In genomic region chr16:85491798-85492616, GRCh38 we compare ENCODE assay signal across 9 cellular contexts.
DNase-seq lines count a peak whose midpoint lies in the region; ATAC-seq, FAIRE-seq and TF ChIP-seq lines count a peak whose summit lies in the region.
"Had no signal": no experiment of that assay in that cellular context is flagged by ENCODE, and none has a peak within 500 bp of the region (broad histone marks: within the 10 kb centered on the region; RNA-seq: fewer than 3 reads in every experiment).

No MANE protein-coding gene starts in this region.

- H3K9ac ChIP-seq in H9 (ENCODE audit: extremely low read depth, insufficient read length, low read length) (no peak overlapping the region), GM12878 (ENCODE audit: control insufficient read depth, insufficient read depth, low read length) (no peak overlapping the region)

- no peaks in the 10 kb centered on the region for H3K9me3 Mint-ChIP-seq in H9
- no peaks in the 10 kb centered on the region for H3K9me3 Mint-ChIP-seq in natural killer cell treated with Interleukin-12 subunit alpha and Interleukin-12 subunit beta and Interleukin-15 and Interleukin-18, amount 100 ng/mL, for 72 hours

- TF ChIP-seq POLR2A in GM12878 (IDR thresholded peaks at IDR 0.05; ENCODE audit: low read depth, low read length), result no peak

- H3K36me3 ChIP-seq in GM12878 (ENCODE audit: control insufficient read depth in 2 of 2, insufficient read depth in 2 of 2, low read length in 1 of 2) (no peaks in the 10 kb centered on the region), BE2C (no peaks in the 10 kb centered on the region)
- H3K36me3 ChIP-seq: SJSA1 had no signal

- H2AFZ ChIP-seq in H9 (ENCODE audit: low read length), result no peak overlapping the region
- H2AFZ ChIP-seq in GM12878 (ENCODE audit: control insufficient read depth, low read depth, low read length), result no peak overlapping the region

- H3K79me1 ChIP-seq in H9 (ENCODE audit: insufficient read depth, low read depth, low read length, poor library complexity, severe bottlenecking), result no peaks in the 10 kb centered on the region

- H2BK120ac ChIP-seq in H9 (ENCODE audit: low read depth, low read length, poor library complexity, severe bottlenecking), result no peak overlapping the region

- no peak overlapping the region for H3K23ac ChIP-seq in H9 (ENCODE audit: insufficient read length, low read depth, low read length)

- H3K18ac ChIP-seq in H9 (ENCODE audit: insufficient read length, low read depth, low read length), result peak overlapping the region; percentile 2

- in situ Hi-C loops in GM12878 (cut with MboI), result loop anchor here (5.0 kb wide), 1 partner anchor 115 kb away; no protein-coding TSS in a partner anchor

- H3K79me2 ChIP-seq in H9 (ENCODE audit: insufficient read depth, low read length), result no peaks in the 10 kb centered on the region
- no peaks in the 10 kb centered on the region for H3K79me2 ChIP-seq in GM12878 (ENCODE audit: control insufficient read depth, insufficient read depth, low read length)

- no peak overlapping the region for H2BK5ac ChIP-seq in H9 (ENCODE audit: insufficient read length, low read length)

- no peak for DNase-seq in H9
- no peak for DNase-seq in GM12878 (ENCODE audit: low read depth, low spot score)
- peak; percentile 59 for DNase-seq in iPS-NIHi11 (ENCODE audit: low spot score)
- DNase-seq in stimulated activated CD8-positive, alpha-beta memory T cell treated with anti-CD3 and anti-CD28 coated beads, Interleukin-4, amount 100 ng/mL, for 24 hours (ENCODE audit: low read depth), result peak; percentile 8
- DNase-seq in NCI-H2227 (lab: John Stamatoyannopoulos, UW; ENCODE audit: unreplicated experiment), result no peak
- DNase-seq in stimulated activated CD4-positive, alpha-beta T cell treated with anti-CD3 and anti-CD28 coated beads, Interleukin-4, amount 100 ng/mL, for 24 hours, result no peak
- no peak for DNase-seq in BE2C
- DNase-seq in natural killer cell treated with Interleukin-12 subunit alpha and Interleukin-12 subunit beta and Interleukin-15 and Interleukin-18, amount 100 ng/mL, for 72 hours (ENCODE audit: low spot score), result no peak

- POLR2A ChIA-PET in GM12878 (lab: Charles Lee), result no interaction called here

- no peaks in the 10 kb centered on the region for H3K9me3 ChIP-seq in H9 (ENCODE audit: control insufficient read depth, low read depth, low read length)
- no peaks in the 10 kb centered on the region for H3K9me3 ChIP-seq in GM12878 (replicated peaks; ENCODE audit: control insufficient read depth, insufficient read depth, low read length)
- H3K9me3 ChIP-seq in BE2C, result no peaks in the 10 kb centered on the region
- H3K9me3 ChIP-seq: SJSA1 had no signal

- no peak for TF ChIP-seq CTCF in H9 (conservative IDR thresholded peaks at IDR 0.05)
- no peak for TF ChIP-seq CTCF in GM12878 (IDR thresholded peaks at IDR 0.05 in 2 of 3, conservative IDR thresholded peaks at IDR 0.05 in 1 of 3; ENCODE audit: control insufficient read depth in 2 of 3, extremely low read depth in 1 of 3, insufficient read depth in 1 of 3, low read depth in 3 of 3, low read length in 3 of 3)
- TF ChIP-seq CTCF in BE2C (IDR thresholded peaks at IDR 0.05; ENCODE audit: low read depth, low read length), result no peak

- peak; percentile 14; the same call in 1 of the 3 replicates for ATAC-seq in GM12878
- no peak for ATAC-seq in natural killer cell treated with Interleukin-12 subunit alpha and Interleukin-12 subunit beta and Interleukin-15 and Interleukin-18, amount 100 ng/mL, for 72 hours

- no peak overlapping the region for H2BK15ac ChIP-seq in H9 (ENCODE audit: low read depth, low read length)

- BruUV-seq in GM12878 (replicated peaks; lab: Mats Ljungman, UMichigan), result no TSS peak

- H3T11ph ChIP-seq in H9 (ENCODE audit: low read length), result no peak overlapping the region

- RAD21 ChIA-PET in GM12878 (lab: Charles Lee; ENCODE audit: unreplicated experiment), result interaction anchor here (1.2 to 4.6 kb wide), 4 partner anchors 61 to 124 kb away, joined by 5 to 19 read pairs (median 12); no protein-coding TSS in a partner anchor

- no peak overlapping the region for H4K5ac ChIP-seq in H9 (ENCODE audit: insufficient read length, low read depth, low read length)

- peaks cover 15 to 26% of the 10 kb centered on the region in 2 experiments for H3K4me1 Mint-ChIP-seq in H9
- H3K4me1 Mint-ChIP-seq in natural killer cell treated with Interleukin-12 subunit alpha and Interleukin-12 subunit beta and Interleukin-15 and Interleukin-18, amount 100 ng/mL, for 72 hours (ENCODE audit: low read depth in 2 of 2), result peaks cover 0 to 5% of the 10 kb centered on the region in 2 donors

- no peak overlapping the region for H3K27ac ChIP-seq in H9 (ENCODE audit: insufficient read length, low read depth, low read length)
- H3K27ac ChIP-seq in GM12878 (ENCODE audit: control insufficient read depth, insufficient read depth), result no peak overlapping the region
- H3K27ac ChIP-seq: SJSA1 had no signal

- no peak for TF ChIP-seq EP300 in GM12878 (IDR thresholded peaks at IDR 0.05; ENCODE audit: borderline replicate concordance in 1 of 2, control insufficient read depth in 1 of 2, low read depth in 2 of 2, low read length in 2 of 2)

- H3K4me2 ChIP-seq in H9 (ENCODE audit: insufficient read depth, insufficient read length, low read length) (no peak overlapping the region), GM12878 (ENCODE audit: control insufficient read depth, insufficient read depth) (no peak overlapping the region)

- H3K4me3 Mint-ChIP-seq in H9, result peak overlapping the region in 1 of 2 experiments; percentile 46; a peak in 1 of 5 replicates
- no peak overlapping the region for H3K4me3 Mint-ChIP-seq in natural killer cell treated with Interleukin-12 subunit alpha and Interleukin-12 subunit beta and Interleukin-15 and Interleukin-18, amount 100 ng/mL, for 72 hours

- no peak overlapping the region for H2AK5ac ChIP-seq in H9 (ENCODE audit: insufficient read length, low read length)

- H3K27me3 Mint-ChIP-seq in H9 (ENCODE audit: low read depth), result peaks cover 3% of the 10 kb centered on the region
- H3K27me3 Mint-ChIP-seq in natural killer cell treated with Interleukin-12 subunit alpha and Interleukin-12 subunit beta and Interleukin-15 and Interleukin-18, amount 100 ng/mL, for 72 hours, result peaks cover 3 to 8% of the 10 kb centered on the region in 2 donors

- H3K36me3 Mint-ChIP-seq in H9 (ENCODE audit: insufficient read depth in 1 of 3, low read depth in 3 of 3), result no peaks in the 10 kb centered on the region; a peak in 1 of 7 replicates
- no peaks in the 10 kb centered on the region for H3K36me3 Mint-ChIP-seq in natural killer cell treated with Interleukin-12 subunit alpha and Interleukin-12 subunit beta and Interleukin-15 and Interleukin-18, amount 100 ng/mL, for 72 hours

- H2BK20ac ChIP-seq in H9 (ENCODE audit: low read depth, low read length, poor library complexity, severe bottlenecking), result no peak overlapping the region

- no peaks in the 10 kb centered on the region for H3K27me3 ChIP-seq in H9 (ENCODE audit: insufficient read depth, low read length)
- peaks cover 0 to 2% of the 10 kb centered on the region in 2 experiments; a peak in 1 of 4 replicates for H3K27me3 ChIP-seq in GM12878 (replicated peaks in 1 of 2; ENCODE audit: control insufficient read depth in 2 of 2, insufficient read depth in 2 of 2, low read length in 1 of 2)
- no peaks in the 10 kb centered on the region for H3K27me3 ChIP-seq in BE2C
- H3K27me3 ChIP-seq: SJSA1 had no signal

- CTCF ChIA-PET in GM12878 (lab: Yijun Ruan, JAX), result interaction anchor here (1.2 to 4.0 kb wide), 13 partner anchors 10 to 124 kb away, joined by 3 to 26 read pairs (median 7); partner anchors contain the start of gene GSE1

- WGBS in H9 (ENCODE audit: extremely low coverage, insufficient read length, low lambda C conversion rate), result no CpG with 5 or more reads among the region's 25 CpGs
- 48% methylated on average over 25 of the region's 25 CpGs for WGBS in GM12878 (ENCODE audit: insufficient coverage, insufficient replicate concordance, low lambda C conversion rate, missing lambda C conversion rate)

- TF ChIP-seq RAD21 in GM12878 (IDR thresholded peaks at IDR 0.05; ENCODE audit: insufficient read depth, low read depth, low read length), result no peak

- SMC1A ChIA-PET in GM12878 (lab: Charles Lee; ENCODE audit: uncharacterized antibody, unreplicated experiment), result interaction anchor here (0.9 to 1.6 kb wide), 7 partner anchors 60 to 124 kb away, joined by 3 to 9 read pairs (median 4); no protein-coding TSS in a partner anchor

- H2BK12ac ChIP-seq in H9 (ENCODE audit: insufficient read length, low read depth, low read length), result no peak overlapping the region

- H3K14ac ChIP-seq in H9 (ENCODE audit: insufficient read depth, low read length), result no peak overlapping the region; the same call in 1 of the 2 replicates

- intact Hi-C loops in GM12878 (cut with micrococcal nuclease; ENCODE audit: unreplicated experiment), result loop anchor here (1.0 kb wide), 1 partner anchor 118 kb away; no protein-coding TSS in a partner anchor

- no peak overlapping the region for H4K8ac ChIP-seq in H9 (replicated peaks; ENCODE audit: insufficient read length, low read depth, low read length)

- H3K4me1 ChIP-seq in H9 (ENCODE audit: insufficient read depth, low read length), result no peaks in the 10 kb centered on the region; the same call in 1 of the 2 replicates
- H3K4me1 ChIP-seq in GM12878 (ENCODE audit: control insufficient read depth, insufficient read depth, low read length), result peaks cover 3% of the 10 kb centered on the region; the same call in 1 of the 2 replicates
- H3K4me1 ChIP-seq in BE2C, result peaks cover 12% of the 10 kb centered on the region
- H3K4me1 ChIP-seq: SJSA1 had no signal

- peak overlapping the region; percentile 10 for H4K91ac ChIP-seq in H9 (ENCODE audit: insufficient read length, low read depth, low read length)

- no peak overlapping the region for H3K56ac ChIP-seq in H9 (ENCODE audit: insufficient read length, low read depth, low read length)

- H3K27ac Mint-ChIP-seq in H9, result peak overlapping the region in 2 of 3 experiments; percentile 53 to 72; a peak in 3 of 7 replicates
- no peak overlapping the region for H3K27ac Mint-ChIP-seq in natural killer cell treated with Interleukin-12 subunit alpha and Interleukin-12 subunit beta and Interleukin-15 and Interleukin-18, amount 100 ng/mL, for 72 hours

- no peak for FAIRE-seq in GM12878 (lab: Jason Lieb, UNC)

- H4K20me1 ChIP-seq in H9 (ENCODE audit: control insufficient read depth, insufficient read depth, insufficient read length) (no peaks in the 10 kb centered on the region), GM12878 (ENCODE audit: control insufficient read depth, insufficient read depth) (no peaks in the 10 kb centered on the region)

- H3K4me3 ChIP-seq in GM12878 (no peak overlapping the region), BE2C (ENCODE audit: low read depth, low read length) (no peak overlapping the region)
- H3K4me3 ChIP-seq: SJSA1 had no signal

- no peak overlapping the region for H3K4ac ChIP-seq in H9 (ENCODE audit: low read depth, low read length)

- H3K23me2 ChIP-seq in H9 (ENCODE audit: insufficient read length, low read depth, low read length, poor library complexity, severe bottlenecking), result peaks cover 2% of the 10 kb centered on the region

TF ChIP-seq in GM12878, 131 proteins besides CTCF, POLR2A, EP300 and RAD21 (continues in another document):
- TF ChIP-seq EED (IDR thresholded peaks at IDR 0.05; ENCODE audit: low read depth), result no peak
- TF ChIP-seq ZSCAN29 (IDR thresholded peaks at IDR 0.05), result no peak
- TF ChIP-seq RB1 (IDR thresholded peaks at IDR 0.05; ENCODE audit: borderline replicate concordance), result no peak
- TF ChIP-seq SMC3 (IDR thresholded peaks at IDR 0.05; ENCODE audit: borderline replicate concordance, low read length), result no peak

Comparison
In these comparisons a context has a peak if more than half of its experiments do, and no peak if none do; other contexts are left out.
1. DNase-seq: peak in iPS-NIHi11 (single experiment) and stimulated activated CD8-positive, alpha-beta memory T cell treated with anti-CD3 and anti-CD28 coated beads, Interleukin-4, amount 100 ng/mL, for 24 hours (single experiment); none in H9 (single experiment), GM12878 (single experiment), NCI-H2227 (single experiment), stimulated activated CD4-positive, alpha-beta T cell treated with anti-CD3 and anti-CD28 coated beads, Interleukin-4, amount 100 ng/mL, for 24 hours (single experiment), BE2C (single experiment) and natural killer cell treated with Interleukin-12 subunit alpha and Interleukin-12 subunit beta and Interleukin-15 and Interleukin-18, amount 100 ng/mL, for 72 hours (single experiment).
2. H3K27ac Mint-ChIP-seq: peak in H9 (2 of 3); none in natural killer cell treated with Interleukin-12 subunit alpha and Interleukin-12 subunit beta and Interleukin-15 and Interleukin-18, amount 100 ng/mL, for 72 hours (0 of 2).